In genomic region chr5:139745800-139746690, GRCh38 we compare ENCODE assay signal across 8 cellular contexts. TPM values are rescaled to one million over a fixed set of nuclear protein-coding genes. Genes with fewer than 3 reads are reported as not detected.
DNase-seq lines count a peak whose midpoint lies in the region; ATAC-seq and TF ChIP-seq lines count a peak whose summit lies in the region.

No MANE protein-coding gene starts in this region.

- peaks cover 37% of the 10 kb centered on the region for H3K27me3 Mint-ChIP-seq in mesothelial cell of epicardium (ENCODE audit: low read depth)
- H3K27me3 Mint-ChIP-seq in stimulated activated naive CD8-positive, alpha-beta T cell treated with anti-CD3 and anti-CD28 coated beads, Interleukin-15, amount 100 ng/mL, for 72 hours, result peaks cover 19% of the 10 kb centered on the region

- H3K36me3 Mint-ChIP-seq in mesothelial cell of epicardium, result no peaks in the 10 kb centered on the region

- H3K9me3 Mint-ChIP-seq in mesothelial cell of epicardium, result no peaks in the 10 kb centered on the region
- no peaks in the 10 kb centered on the region for H3K9me3 Mint-ChIP-seq in stimulated activated naive CD8-positive, alpha-beta T cell treated with anti-CD3 and anti-CD28 coated beads, Interleukin-15, amount 100 ng/mL, for 72 hours

- DNase-seq in DMS 273 (lab: John Stamatoyannopoulos, UW; ENCODE audit: unreplicated experiment), result peak; percentile 98
- no peak for DNase-seq in HFF-Myc (ENCODE audit: extremely low read depth, low read depth)
- DNase-seq in NCI-H510A treated with DMSO at 0.1 percent for 48 hours (lab: John Stamatoyannopoulos, UW), result peak; percentile 78
- peak; percentile 17 for DNase-seq in activated T-cell treated with anti-CD3 and anti-CD28 coated beads for 1 hour (ENCODE audit: low read depth)
- peak; percentile 71 for DNase-seq in epithelial cell of esophagus (ENCODE audit: low read depth)
- DNase-seq in mesothelial cell of epicardium (ENCODE audit: low spot score in 2 of 2, unreplicated experiment in 2 of 2), result peak; percentile 43 to 75
- peak; percentile 55 to 57 for DNase-seq in stimulated activated naive CD8-positive, alpha-beta T cell treated with anti-CD3 and anti-CD28 coated beads, Interleukin-15, amount 100 ng/mL, for 72 hours

- peaks cover 50% of the 10 kb centered on the region for H3K4me1 Mint-ChIP-seq in mesothelial cell of epicardium
- H3K4me1 Mint-ChIP-seq in stimulated activated naive CD8-positive, alpha-beta T cell treated with anti-CD3 and anti-CD28 coated beads, Interleukin-15, amount 100 ng/mL, for 72 hours, result peaks cover 74% of the 10 kb centered on the region

- TF ChIP-seq CTCF in HFF-Myc (IDR thresholded peaks at IDR 0.05; ENCODE audit: low read depth, low read length, missing control alignments) (no peak), epithelial cell of esophagus (IDR thresholded peaks at IDR 0.05; ENCODE audit: insufficient read depth, low read depth, low read length, missing control alignments) (no peak), mesothelial cell of epicardium (IDR thresholded peaks at IDR 0.05; ENCODE audit: unreplicated experiment) (no peak)

- H3K4me3 Mint-ChIP-seq in mesothelial cell of epicardium, result peak overlapping the region; percentile 61
- peak overlapping the region; percentile 81 to 89 for H3K4me3 Mint-ChIP-seq in stimulated activated naive CD8-positive, alpha-beta T cell treated with anti-CD3 and anti-CD28 coated beads, Interleukin-15, amount 100 ng/mL, for 72 hours

- H3K27ac Mint-ChIP-seq in mesothelial cell of epicardium, result peak overlapping the region; percentile 85
- no peak overlapping the region for H3K27ac Mint-ChIP-seq in stimulated activated naive CD8-positive, alpha-beta T cell treated with anti-CD3 and anti-CD28 coated beads, Interleukin-15, amount 100 ng/mL, for 72 hours

- H3K4me3 ChIP-seq in HFF-Myc (replicated peaks; ENCODE audit: low read depth, low read length) (peak overlapping the region; percentile 19), epithelial cell of esophagus (ENCODE audit: low read length) (peak overlapping the region; percentile 19)

- ATAC-seq in stimulated activated naive CD8-positive, alpha-beta T cell treated with anti-CD3 and anti-CD28 coated beads, Interleukin-15, amount 100 ng/mL, for 72 hours, result peak; percentile 14
- ATAC-seq in GM21526 (IDR thresholded peaks at IDR 0.05; ENCODE audit: low FRiP score, unreplicated experiment), result no peak

RNA-seq across cellular contexts. Expression of gene PSD2, which starts 49.6 kb away (rescaled TPM):
- 0.78 to 0.95 TPM (median 0.86 TPM) in 3 replicates for total RNA-seq in mesothelial cell of epicardium
